Comparison of ENCODE assay signal across 21 cellular contexts in the genomic region with DNA sequence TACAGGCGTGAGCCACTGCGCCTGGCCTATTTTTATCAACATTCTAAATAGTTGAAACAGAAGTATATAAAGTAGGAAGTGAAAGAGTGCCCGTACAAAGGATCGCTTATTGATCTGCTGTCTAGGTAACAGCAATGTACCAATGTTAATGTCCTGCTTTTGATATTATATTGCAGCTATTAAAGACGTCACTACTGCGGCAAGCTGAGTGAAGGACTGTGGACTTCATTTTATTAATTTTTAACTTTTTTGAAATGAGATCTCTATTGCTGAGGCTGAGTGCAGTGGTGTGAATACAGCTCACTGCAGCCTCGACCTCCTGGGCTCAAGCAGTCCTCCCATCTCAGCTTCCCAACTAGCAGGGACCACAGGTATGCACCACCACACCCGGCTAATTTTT.
"Had no signal": no experiment of that assay in that cellular context is flagged by ENCODE, and none has a peak within 500 bp of the region (broad histone marks: within the 10 kb centered on the region; RNA-seq: fewer than 3 reads in every experiment).

No MANE protein-coding gene starts in this region.

- FAIRE-seq: RCC 7860 had no signal

- H3K27me3 Mint-ChIP-seq: activated CD4-positive, alpha-beta memory T cell treated with anti-CD3 and anti-CD28 coated beads for 36 hours; activated CD4-positive, alpha-beta T cell treated with anti-CD3 and anti-CD28 coated beads, Interleukin-2, amount 10 ng/mL, durations not matched to agents 24 days and 14 days; activated naive CD4-positive, alpha-beta T cell treated with anti-CD3 and anti-CD28 coated beads, Interleukin-2, amount 10 ng/mL, durations not matched to agents 7 days and 5 days; activated naive CD8-positive, alpha-beta T cell treated with anti-CD3 and anti-CD28 coated beads for 36 hours had no signal

- ATAC-seq: activated T-cell treated with anti-CD3 and anti-CD28 coated beads, Interleukin-2, amount 50 U/mL, for 72 hours; WTC11 had no signal

- H3K9me3 Mint-ChIP-seq: activated CD4-positive, alpha-beta memory T cell treated with anti-CD3 and anti-CD28 coated beads for 36 hours; activated CD4-positive, alpha-beta T cell treated with anti-CD3 and anti-CD28 coated beads, Interleukin-2, amount 10 ng/mL, durations not matched to agents 24 days and 14 days; activated naive CD4-positive, alpha-beta T cell treated with anti-CD3 and anti-CD28 coated beads, Interleukin-2, amount 10 ng/mL, durations not matched to agents 7 days and 5 days; activated naive CD8-positive, alpha-beta T cell treated with anti-CD3 and anti-CD28 coated beads for 36 hours; activated T-cell treated with anti-CD3 and anti-CD28 coated beads, Interleukin-2, amount 50 U/mL, for 72 hours; activated T-helper 2 cell treated with anti-CD3 and anti-CD28 coated beads, Interferon-gamma antibody, Interleukin-2, Interleukin-4, amounts not matched to agents 10 μg/mL and 5 μg/mL and 100 μg/mL, durations not matched to agents 14 hours and 24 hours and 36 hours; T-helper 1 cell treated with Interleukin-12 subunit alpha and Interleukin-12 subunit beta and Interleukin-4 antibody, amounts not matched to agents 30 μg/mL and 1 μg/mL, for 36 hours; WTC11 had no signal

- H3K27me3 ChIP-seq: brain microvascular endothelial cell, cardiac muscle cell had no signal

- H3K4me1 Mint-ChIP-seq: activated CD4-positive, alpha-beta T cell treated with anti-CD3 and anti-CD28 coated beads, Interleukin-2, amount 10 ng/mL, durations not matched to agents 24 days and 14 days; activated naive CD4-positive, alpha-beta T cell treated with anti-CD3 and anti-CD28 coated beads, Interleukin-2, amount 10 ng/mL, durations not matched to agents 7 days and 5 days; activated naive CD8-positive, alpha-beta T cell treated with anti-CD3 and anti-CD28 coated beads for 36 hours; WTC11 had no signal

- H3K36me3 ChIP-seq: brain microvascular endothelial cell had no signal

- H3K4me3 ChIP-seq: cardiac muscle cell had no signal

- H3K27ac ChIP-seq: brain microvascular endothelial cell, cardiac muscle cell had no signal

- H3K27ac Mint-ChIP-seq: activated CD4-positive, alpha-beta memory T cell treated with anti-CD3 and anti-CD28 coated beads for 36 hours; activated CD4-positive, alpha-beta T cell treated with anti-CD3 and anti-CD28 coated beads, Interleukin-2, amount 10 ng/mL, durations not matched to agents 24 days and 14 days; activated naive CD4-positive, alpha-beta T cell treated with anti-CD3 and anti-CD28 coated beads, Interleukin-2, amount 10 ng/mL, durations not matched to agents 7 days and 5 days; activated naive CD8-positive, alpha-beta T cell treated with anti-CD3 and anti-CD28 coated beads for 36 hours; activated T-cell treated with anti-CD3 and anti-CD28 coated beads, Interleukin-2, amount 50 U/mL, for 72 hours; activated T-helper 2 cell treated with anti-CD3 and anti-CD28 coated beads, Interferon-gamma antibody, Interleukin-2, Interleukin-4, amounts not matched to agents 10 μg/mL and 5 μg/mL and 100 μg/mL, durations not matched to agents 14 hours and 24 hours and 36 hours; T-helper 1 cell treated with Interleukin-12 subunit alpha and Interleukin-12 subunit beta and Interleukin-4 antibody, amounts not matched to agents 30 μg/mL and 1 μg/mL, for 36 hours; WTC11 had no signal

- H3K36me3 Mint-ChIP-seq: activated naive CD4-positive, alpha-beta T cell treated with anti-CD3 and anti-CD28 coated beads, Interleukin-2, amount 10 ng/mL, durations not matched to agents 7 days and 5 days had no signal

- H3K4me3 Mint-ChIP-seq: activated CD4-positive, alpha-beta memory T cell treated with anti-CD3 and anti-CD28 coated beads for 36 hours; activated CD4-positive, alpha-beta T cell treated with anti-CD3 and anti-CD28 coated beads, Interleukin-2, amount 10 ng/mL, durations not matched to agents 24 days and 14 days; activated naive CD4-positive, alpha-beta T cell treated with anti-CD3 and anti-CD28 coated beads, Interleukin-2, amount 10 ng/mL, durations not matched to agents 7 days and 5 days; activated naive CD8-positive, alpha-beta T cell treated with anti-CD3 and anti-CD28 coated beads for 36 hours; activated T-cell treated with anti-CD3 and anti-CD28 coated beads, Interleukin-2, amount 50 U/mL, for 72 hours; T-helper 1 cell treated with Interleukin-12 subunit alpha and Interleukin-12 subunit beta and Interleukin-4 antibody, amounts not matched to agents 30 μg/mL and 1 μg/mL, for 36 hours; WTC11 had no signal

- DNase-seq: activated CD4-positive, alpha-beta memory T cell treated with anti-CD3 and anti-CD28 coated beads for 36 hours; activated CD4-positive, alpha-beta T cell treated with anti-CD3 and anti-CD28 coated beads for 1 hour; activated CD4-positive, alpha-beta T cell treated with anti-CD3 and anti-CD28 coated beads, Interleukin-2, amount 10 ng/mL, durations not matched to agents 24 days and 14 days; activated gamma-delta T cell treated with Interleukin-2 at 50 U/mL for 16 hours; activated naive CD4-positive, alpha-beta T cell treated with anti-CD3 and anti-CD28 coated beads, Interleukin-2, amount 10 ng/mL, durations not matched to agents 7 days and 5 days; activated naive CD8-positive, alpha-beta T cell treated with anti-CD3 and anti-CD28 coated beads for 36 hours; activated T-cell treated with anti-CD3 and anti-CD28 coated beads, Interleukin-2, amount 50 U/mL, for 72 hours; brain microvascular endothelial cell; KBM-7; NCI-H1105 treated with DMSO at 0.1 percent for 48 hours; NCI-H1436 treated with DMSO at 0.1 percent for 48 hours; NCI-H187; NCI-H2081 treated with DMSO at 0.1 percent for 48 hours; NCI-H446; NCI-H524; SHP77 treated with DMSO at 0.1 percent for 48 hours had no signal
